1 cellular context compared by ENCODE assay signal in genomic region chr5:171387255-171387969, GRCh38.
TF ChIP-seq lines count a peak whose summit lies in the region.

NPM1 (plus strand) TSS chr5:171387849; CDS start chr5:171387949, 100 bp downstream.

TF ChIP-seq in HepG2, 621 proteins besides CTCF, POLR2A, EP300 and RAD21 (continued from another document and continues in another):
- TF ChIP-seq ZNF570 (CRISPR knock-in tag; IDR thresholded peaks at IDR 0.05; ENCODE audit: borderline replicate concordance) (no peak; the same call in 1 of the 2 replicates), NCOA2 (CRISPR knock-in tag; IDR thresholded peaks at IDR 0.05) (0 out of 2 replicates have a peak, but pooled peaks have one; percentile 29), ZBTB33 (CRISPR knock-in tag; IDR thresholded peaks at IDR 0.05) (peak; percentile 42; the same call in 1 of the 2 replicates), SCMH1 (CRISPR knock-in tag; IDR thresholded peaks at IDR 0.05; ENCODE audit: borderline replicate concordance) (no peak), ZNF207 (IDR thresholded peaks at IDR 0.05; ENCODE audit: borderline replicate concordance) (no peak), FLYWCH1 (CRISPR knock-in tag; IDR thresholded peaks at IDR 0.05) (no peak), IRF9 (CRISPR knock-in tag; IDR thresholded peaks at IDR 0.05; ENCODE audit: borderline replicate concordance) (no peak), NR2F6 (IDR thresholded peaks at IDR 0.05) (no peak), NR2F6 (CRISPR knock-in tag; IDR thresholded peaks at IDR 0.05) (peak; percentile 48; the same call in 1 of the 2 replicates), MTA1 (CRISPR knock-in tag; IDR thresholded peaks at IDR 0.05; ENCODE audit: borderline replicate concordance) (0 out of 2 replicates have a peak, but pooled peaks have one; percentile 10), HNF1A (IDR thresholded peaks at IDR 0.05; ENCODE audit: low read depth) (0 out of 2 replicates have a peak, but pooled peaks have one; percentile 30), HNF1A (CRISPR knock-in tag; IDR thresholded peaks at IDR 0.05; ENCODE audit: borderline replicate concordance) (peak; percentile 53; the same call in 1 of the 2 replicates), ZNF800 (CRISPR knock-in tag; IDR thresholded peaks at IDR 0.05) (no peak), EED (CRISPR knock-in tag; IDR thresholded peaks at IDR 0.05) (0 out of 2 replicates have a peak, but pooled peaks have one; percentile 18), HHEX (CRISPR knock-in tag; IDR thresholded peaks at IDR 0.05) (no peak), HIC2 (CRISPR knock-in tag; IDR thresholded peaks at IDR 0.05; ENCODE audit: low read depth) (no peak), ZNF563 (CRISPR knock-in tag; IDR thresholded peaks at IDR 0.05) (peak; percentile 34; the same call in 1 of the 2 replicates), STAG1 (CRISPR knock-in tag; IDR thresholded peaks at IDR 0.05) (no peak), ZNF574 (CRISPR knock-in tag; IDR thresholded peaks at IDR 0.05) (peak; percentile 86), ZNF790 (CRISPR knock-in tag; IDR thresholded peaks at IDR 0.05; ENCODE audit: borderline replicate concordance) (no peak), ZNF335 (CRISPR knock-in tag; IDR thresholded peaks at IDR 0.05) (peak; percentile 51; the same call in 1 of the 2 replicates), ZNF558 (CRISPR knock-in tag; IDR thresholded peaks at IDR 0.05; ENCODE audit: borderline replicate concordance) (no peak), MBD4 (IDR thresholded peaks at IDR 0.05; ENCODE audit: borderline replicate concordance, low read length) (no peak), TFDP2 (CRISPR knock-in tag; IDR thresholded peaks at IDR 0.05) (peak; percentile 98), NR3C1 (CRISPR knock-in tag; IDR thresholded peaks at IDR 0.05) (no peak), PHF8 (CRISPR knock-in tag; IDR thresholded peaks at IDR 0.05) (peak; percentile 89), FOXO4 (CRISPR knock-in tag; conservative IDR thresholded peaks at IDR 0.05) (no peak), ZNF703 (CRISPR knock-in tag; IDR thresholded peaks at IDR 0.05; ENCODE audit: borderline replicate concordance) (no peak; the same call in 1 of the 2 replicates), DRAP1 (CRISPR knock-in tag; IDR thresholded peaks at IDR 0.05) (peak; percentile 100), ZNF891 (CRISPR knock-in tag; IDR thresholded peaks at IDR 0.05) (no peak; the same call in 1 of the 2 replicates), ZBTB43 (CRISPR knock-in tag; conservative IDR thresholded peaks at IDR 0.05) (peak; percentile 71; the same call in 1 of the 2 replicates), ZUFSP (CRISPR knock-in tag; IDR thresholded peaks at IDR 0.05; ENCODE audit: borderline replicate concordance) (no peak), ZNF354B (CRISPR knock-in tag; IDR thresholded peaks at IDR 0.05) (0 out of 2 replicates have a peak, but pooled peaks have one; percentile 20), SOX5 (CRISPR knock-in tag; IDR thresholded peaks at IDR 0.05; ENCODE audit: borderline replicate concordance) (no peak), IKZF1 (IDR thresholded peaks at IDR 0.05) (no peak), SRY (CRISPR knock-in tag; IDR thresholded peaks at IDR 0.05) (no peak), SNRNP70 (IDR thresholded peaks at IDR 0.05; ENCODE audit: low read depth, low read length) (no peak)
